ENCODE assay signal across 33 cellular contexts in the genomic region with DNA sequence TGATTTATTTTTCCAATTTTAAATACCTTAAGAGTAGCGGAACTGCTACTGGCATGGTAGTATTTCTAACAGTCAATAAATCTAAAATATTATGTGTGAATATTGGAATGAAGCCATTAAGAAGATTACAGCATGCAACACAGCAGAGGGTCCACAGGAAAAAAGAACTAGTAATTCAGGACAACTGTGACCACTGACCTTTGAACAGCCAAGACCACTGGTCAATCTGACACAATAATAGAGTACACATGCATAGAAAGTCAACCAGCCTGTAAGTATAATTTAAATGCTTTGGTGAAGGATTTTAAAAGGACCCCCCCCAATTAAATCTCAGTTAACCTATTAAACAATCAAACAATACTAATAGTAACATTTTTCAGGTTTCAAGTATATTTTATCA.
"Had no signal": no experiment of that assay in that cellular context is flagged by ENCODE, and none has a peak within 500 bp of the region (broad histone marks: within the 10 kb centered on the region; RNA-seq: fewer than 3 reads in every experiment).

No MANE protein-coding gene starts in this region.

- H3K36me3 ChIP-seq: adrenal gland, ascending aorta, brain microvascular endothelial cell, breast epithelium, cardiac muscle cell had no signal

- H3K4me3 ChIP-seq: adrenal gland, ascending aorta, body of pancreas, breast epithelium, cardiac muscle cell had no signal

- H3K27me3 ChIP-seq: adrenal gland, ascending aorta, body of pancreas, brain microvascular endothelial cell, breast epithelium, cardiac muscle cell had no signal

- DNase-seq: activated effector memory CD4-positive, alpha-beta T cell treated with anti-CD3 and anti-CD28 coated beads, Interleukin-2, amount 50 U/mL, for 16 hours; activated effector memory CD4-positive, alpha-beta T cell treated with Interleukin-2 at 50 U/mL for 16 hours; activated gamma-delta T cell; activated gamma-delta T cell treated with Interleukin-2 at 50 U/mL for 16 hours; activated naive CD4-positive, alpha-beta T cell; activated naive CD4-positive, alpha-beta T cell treated with anti-CD3 and anti-CD28 coated beads for 36 hours; activated naive CD4-positive, alpha-beta T cell treated with anti-CD3 and anti-CD28 coated beads, Interleukin-2, amount 10 ng/mL, durations not matched to agents 7 days and 5 days; activated naive CD4-positive, alpha-beta T cell treated with anti-CD3 and anti-CD28 coated beads, Interleukin-2, amount 50 U/mL, for 16 hours; activated naive CD4-positive, alpha-beta T cell treated with Interleukin-2 at 50 U/mL for 16 hours; activated naive CD8-positive, alpha-beta T cell treated with anti-CD3 and anti-CD28 coated beads for 36 hours; activated naive CD8-positive, alpha-beta T cell treated with anti-CD3 and anti-CD28 coated beads, Interleukin-2, amount 10 ng/mL, durations not matched to agents 7 days and 5 days; activated naive CD8-positive, alpha-beta T cell treated with anti-CD3 and anti-CD28 coated beads, Interleukin-2, amount 50 U/mL, for 24 hours; activated T-cell treated with anti-CD3 and anti-CD28 coated beads, Interleukin-2, amount 50 U/mL, for 24 hours; activated T-cell treated with anti-CD3 and anti-CD28 coated beads, Interleukin-2, amount 50 U/mL, for 4 hours; activated T-cell treated with anti-CD3 and anti-CD28 coated beads, Interleukin-2, amount 50 U/mL, for 48 hours; activated T-cell treated with anti-CD3 and anti-CD28 coated beads, Interleukin-2, amount 50 U/mL, for 72 hours; adrenal gland; amniotic stem cell; amygdala; anterior cingulate cortex; aorta; body of pancreas; brain microvascular endothelial cell; caudate nucleus; central memory CD4-positive, alpha-beta T cell; cerebellar nuclear complex had no signal

- H3K9me3 ChIP-seq: adrenal gland, ascending aorta, body of pancreas, breast epithelium had no signal

- H3K4me1 ChIP-seq: adrenal gland, ascending aorta, body of pancreas, breast epithelium had no signal

- H3K27ac ChIP-seq: adrenal gland, ascending aorta, body of pancreas, brain microvascular endothelial cell, breast epithelium, cardiac muscle cell had no signal

- ATAC-seq: activated naive CD4-positive, alpha-beta T cell treated with anti-CD3 and anti-CD28 coated beads, Interleukin-2, amount 50 U/mL, for 72 hours; activated naive CD8-positive, alpha-beta T cell treated with anti-CD3 and anti-CD28 coated beads, Interleukin-2, amount 50 U/mL, for 24 hours; activated T-cell treated with anti-CD3 and anti-CD28 coated beads, Interleukin-2, amount 50 U/mL, for 4 hours; activated T-cell treated with anti-CD3 and anti-CD28 coated beads, Interleukin-2, amount 50 U/mL, for 72 hours; activated T-helper 17 cell treated with anti-CD3 and anti-CD28 coated beads, Interleukin-2, amount 50 U/mL, for 72 hours; body of pancreas had no signal

- FAIRE-seq: astrocyte, bronchial epithelial cell had no signal
